ENCODE assay signal across 15 cellular contexts in the genomic region with DNA sequence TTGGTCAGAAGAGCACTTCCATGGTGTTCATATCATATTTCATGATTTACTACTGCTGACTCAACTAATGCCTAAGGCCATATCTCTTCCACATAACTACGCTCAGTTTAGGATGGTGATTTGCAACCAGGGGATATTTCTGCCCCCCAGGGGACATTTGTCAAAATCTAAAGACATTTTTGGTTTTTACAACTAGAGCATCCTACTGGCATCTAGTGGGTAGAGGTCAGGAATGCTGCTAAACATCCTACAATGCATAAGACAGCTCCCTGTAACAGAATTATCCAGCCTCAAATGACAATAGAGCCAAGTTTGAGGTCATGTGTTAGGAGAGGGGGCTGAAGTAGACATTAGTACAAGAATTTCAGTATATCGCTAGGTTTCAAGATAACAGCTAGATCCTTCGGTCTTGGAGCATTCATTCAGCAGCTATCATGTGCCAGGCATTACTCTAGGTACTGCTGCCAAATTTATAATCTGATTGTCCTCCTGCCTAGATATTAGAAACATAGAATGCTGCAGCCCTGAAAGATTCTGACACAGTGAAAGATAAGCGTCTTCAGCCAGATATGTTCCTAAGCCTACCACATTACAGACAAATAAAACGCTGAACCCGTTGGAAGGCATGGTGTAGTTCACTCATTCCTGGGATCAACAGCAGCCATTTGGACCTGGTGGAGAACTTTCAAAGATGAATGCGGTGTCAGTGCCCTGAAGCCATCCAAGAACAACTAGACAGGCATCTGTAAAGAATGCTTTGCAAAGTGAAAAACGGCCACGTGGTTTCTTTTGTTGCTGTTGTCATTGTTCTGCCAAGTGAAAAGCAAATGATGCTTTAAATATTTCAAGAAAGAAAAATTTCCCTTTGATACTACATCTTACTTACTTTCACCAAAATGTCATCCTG. TPM values are rescaled to one million over a fixed set of nuclear protein-coding genes. Genes with fewer than 3 reads are reported as not detected.
DNase-seq lines count a peak whose midpoint lies in the region; ATAC-seq, FAIRE-seq and TF ChIP-seq lines count a peak whose summit lies in the region.
"Had no signal": no experiment of that assay in that cellular context is flagged by ENCODE, and none has a peak within 500 bp of the region (broad histone marks: within the 10 kb centered on the region; RNA-seq: fewer than 3 reads in every experiment).

No MANE protein-coding gene starts in this region.

- POLR2A ChIA-PET in SK-N-SH (lab: Yijun Ruan, JAX): no interaction called here
- POLR2A ChIA-PET in activated CD4-positive, alpha-beta memory T cell treated with anti-CD3 and anti-CD28 coated beads, Interleukin-2, amount 10 ng/mL, durations not matched to agents 7 days and 5 days (lab: Charles Lee): no interaction called here
- POLR2A ChIA-PET in HepG2 (lab: Yijun Ruan, JAX): no interaction called here

- H3K9ac ChIP-seq in SK-N-SH (peak overlapping the region; percentile 2; the same call in 1 of the 2 replicates), HepG2 (ENCODE audit: insufficient read depth, low read depth, low read length) (no peak overlapping the region)

- CTCF ChIA-PET in SK-N-SH (lab: Yijun Ruan, JAX): interaction anchor here (0.6 to 1.5 kb wide), 4 partner anchors 648 to 1039 kb away, joined by 3 to 10 read pairs (median 3); no protein-coding TSS in a partner anchor
- CTCF ChIA-PET in activated CD4-positive, alpha-beta memory T cell treated with anti-CD3 and anti-CD28 coated beads, Interleukin-2, amount 10 ng/mL, durations not matched to agents 7 days and 5 days (lab: Charles Lee): no interaction called here
- CTCF ChIA-PET in HepG2 (lab: Yijun Ruan, JAX; ENCODE audit: low intra/inter-chr PET ratio, low total read pairs): interaction anchor here (1.4 to 1.7 kb wide), 3 partner anchors 637 to 804 kb away, joined by 4 to 9 read pairs (median 5); no protein-coding TSS in a partner anchor

- no peak for FAIRE-seq in HepG2 (lab: Jason Lieb, UNC)

- in situ Hi-C loops in HepG2 (cut with HindIII; ENCODE audit: extremely low pct_ligation_motif_present, low pct_unique_long_range_greater_than_20kb): loop anchor here (5.0 to 25.0 kb wide), 2 partner anchors 637 to 792 kb away; no protein-coding TSS in a partner anchor

- TF ChIP-seq EP300 in SK-N-SH (IDR thresholded peaks at IDR 0.05; ENCODE audit: borderline replicate concordance in 1 of 2, low read depth in 1 of 2, low read length in 1 of 2) (peak in 1 of 2 experiments; percentile 12; a peak in 1 of 4 replicates), HepG2 (IDR thresholded peaks at IDR 0.05; ENCODE audit: low read depth in 2 of 2, low read length in 2 of 2) (no peak), HepG2 (CRISPR knock-in tag; IDR thresholded peaks at IDR 0.05; ENCODE audit: borderline replicate concordance) (no peak)

- H3K9me2 ChIP-seq in GM23338 (ENCODE audit: insufficient read depth) (no peaks in the 10 kb centered on the region), SK-N-SH (no peaks in the 10 kb centered on the region)

- peak; percentile 19 for DNase-seq in GM23338 (ENCODE audit: low spot score)
- DNase-seq in SK-N-SH: no peak
- peak; percentile 15 to 77 for DNase-seq in erythroblast (lab: John Stamatoyannopoulos, UW)
- no peak for DNase-seq in osteoblast (ENCODE audit: insufficient read length, low spot score, missing footprints)
- DNase-seq in amygdala (lab: John Stamatoyannopoulos, UW): no peak
- DNase-seq in activated CD4-positive, alpha-beta memory T cell treated with anti-CD3 and anti-CD28 coated beads, Interleukin-2, amount 10 ng/mL, durations not matched to agents 7 days and 5 days: no peak
- DNase-seq in HepG2 (ENCODE audit: low spot score): no peak
- DNase-seq: activated CD8-positive, alpha-beta memory T cell treated with anti-CD3 and anti-CD28 coated beads for 24 hours; activated effector memory CD4-positive, alpha-beta T cell treated with Interleukin-2 at 50 U/mL for 16 hours; BE2C; DMS 273 treated with DMSO at 0.1 percent for 48 hours; gastrocnemius medialis; stimulated activated CD4-positive, alpha-beta T cell treated with anti-CD3 and anti-CD28 coated beads, Interleukin-4, amount 100 ng/mL, for 4 hours had no signal

- 26% methylated on average over 9 of the region's 9 CpGs for WGBS in SK-N-SH (ENCODE audit: low lambda C conversion rate)
- WGBS in HepG2 (ENCODE audit: low lambda C conversion rate): 36% methylated on average over 9 of the region's 9 CpGs

- H3K27me3 ChIP-seq in GM23338 (ENCODE audit: insufficient read depth): no peaks in the 10 kb centered on the region
- H3K27me3 ChIP-seq in SK-N-SH (ENCODE audit: insufficient read depth): no peaks in the 10 kb centered on the region
- no peaks in the 10 kb centered on the region for H3K27me3 ChIP-seq in osteoblast (ENCODE audit: insufficient read depth, low read length)
- H3K27me3 ChIP-seq in HepG2 (ENCODE audit: control insufficient read depth in 1 of 2, insufficient read depth in 2 of 2, low read length in 2 of 2): no peaks in the 10 kb centered on the region
- H3K27me3 ChIP-seq: BE2C, gastrocnemius medialis had no signal

- TF ChIP-seq CTCF in GM23338 (conservative IDR thresholded peaks at IDR 0.05; ENCODE audit: low read depth in 2 of 2) (no peak), SK-N-SH (IDR thresholded peaks at IDR 0.05) (peak; percentile 29; the same call in 1 of the 2 replicates), osteoblast (IDR thresholded peaks at IDR 0.05; ENCODE audit: extremely low read depth, low read depth, low read length) (peak; percentile 17), HepG2 (CRISPR knock-in tag; IDR thresholded peaks at IDR 0.05) (no peak)

- no peak overlapping the region for H3K27ac ChIP-seq in GM23338 (ENCODE audit: low read depth)
- peak overlapping the region in 1 of 2 experiments; percentile 97; a peak in 2 of 4 replicates for H3K27ac ChIP-seq in SK-N-SH (ENCODE audit: low read depth in 2 of 2, low read length in 1 of 2)
- peak overlapping the region; percentile 89 for H3K27ac ChIP-seq in osteoblast (ENCODE audit: low read depth, low read length)
- H3K27ac ChIP-seq in HepG2 (ENCODE audit: extremely low read length, insufficient read depth, low read length): no peak overlapping the region
- H3K27ac ChIP-seq: gastrocnemius medialis, SK-N-MC had no signal

- intact Hi-C loops in HepG2 (cut with micrococcal nuclease; ENCODE audit: unreplicated experiment): loop anchor here (1.0 to 5.0 kb wide), 4 partner anchors 137 to 636 kb away; a partner anchor contains a TSS

- no peaks in the 10 kb centered on the region for H3F3A ChIP-seq in GM23338 (replicated peaks; ENCODE audit: low read depth)
- H3F3A ChIP-seq in SK-N-SH (replicated peaks; ENCODE audit: insufficient read depth): peaks cover 45% of the 10 kb centered on the region

- H3K4me1 ChIP-seq in GM23338 (ENCODE audit: insufficient read depth) (0 out of 2 replicates have a peak, but pooled peaks cover 2% of the 10 kb centered on the region), SK-N-SH (ENCODE audit: control insufficient read depth in 1 of 2, insufficient read depth in 2 of 2, low read depth in 1 of 2, low read length in 1 of 2) (peaks cover 6 to 51% of the 10 kb centered on the region in 2 experiments), osteoblast (ENCODE audit: insufficient read depth, low read length) (peaks cover 50% of the 10 kb centered on the region), HepG2 (ENCODE audit: insufficient read depth, low read length) (peaks cover 24% of the 10 kb centered on the region)
- H3K4me1 ChIP-seq: gastrocnemius medialis had no signal

- peaks cover 11% of the 10 kb centered on the region for H3K4me1 Mint-ChIP-seq in GM23338
- H3K4me1 Mint-ChIP-seq in activated CD4-positive, alpha-beta memory T cell treated with anti-CD3 and anti-CD28 coated beads, Interleukin-2, amount 10 ng/mL, durations not matched to agents 7 days and 5 days: no peaks in the 10 kb centered on the region

- ATAC-seq in GM23338: no peak
- no peak for ATAC-seq in GM18505 (IDR thresholded peaks at IDR 0.05; ENCODE audit: unreplicated experiment)
- no peak for ATAC-seq in HepG2
- ATAC-seq: gastrocnemius medialis had no signal

- H3K36me3 Mint-ChIP-seq in GM23338 (ENCODE audit: low read depth): no peaks in the 10 kb centered on the region; the same call in 2 of the 3 replicates
- H3K36me3 Mint-ChIP-seq in activated CD4-positive, alpha-beta memory T cell treated with anti-CD3 and anti-CD28 coated beads, Interleukin-2, amount 10 ng/mL, durations not matched to agents 7 days and 5 days (ENCODE audit: low read depth): no peaks in the 10 kb centered on the region

- H3K4me2 ChIP-seq in GM23338 (peak overlapping the region; percentile 5; the same call in 1 of the 2 replicates), SK-N-SH (peak overlapping the region; percentile 52), osteoblast (ENCODE audit: insufficient read depth, low read length) (peak overlapping the region; percentile 20), HepG2 (ENCODE audit: low read depth, low read length) (no peak overlapping the region)

- no peaks in the 10 kb centered on the region for H3K36me3 ChIP-seq in GM23338 (ENCODE audit: insufficient read depth)
- H3K36me3 ChIP-seq in SK-N-SH (replicated peaks in 1 of 2; ENCODE audit: control insufficient read depth in 1 of 2, insufficient read depth in 2 of 2, low read length in 1 of 2): no peaks in the 10 kb centered on the region
- no peaks in the 10 kb centered on the region for H3K36me3 ChIP-seq in osteoblast (ENCODE audit: insufficient read depth, low read length)
- H3K36me3 ChIP-seq in HepG2 (replicated peaks in 1 of 2; ENCODE audit: control insufficient read depth in 1 of 2, insufficient read depth in 2 of 2, low read length in 2 of 2): no peaks in the 10 kb centered on the region
- H3K36me3 ChIP-seq: BE2C, gastrocnemius medialis had no signal

- H3K9me3 ChIP-seq in SK-N-SH: no peaks in the 10 kb centered on the region
- H3K9me3 ChIP-seq in osteoblast (ENCODE audit: low read depth, low read length): no peaks in the 10 kb centered on the region
- H3K9me3 ChIP-seq in HepG2 (ENCODE audit: low read length): no peaks in the 10 kb centered on the region
- H3K9me3 ChIP-seq: BE2C, gastrocnemius medialis had no signal

- H3K4me3 ChIP-seq in GM23338 (no peak overlapping the region), SK-N-SH (ENCODE audit: low read depth in 2 of 2, low read length in 1 of 2) (no peak overlapping the region), osteoblast (ENCODE audit: insufficient read depth, low read length) (no peak overlapping the region), HepG2 (replicated peaks in 1 of 3; ENCODE audit: insufficient read depth in 1 of 3, low read depth in 2 of 3, low read length in 3 of 3) (no peak overlapping the region)
- H3K4me3 ChIP-seq: gastrocnemius medialis, SK-N-MC had no signal

- BruUV-seq in HepG2 (replicated peaks; lab: Mats Ljungman, UMichigan): no TSS peak

- TF ChIP-seq POLR2A in erythroblast (IDR thresholded peaks at IDR 0.05; ENCODE audit: low read length): no peak
- no peak for TF ChIP-seq POLR2A in GM18505 (IDR thresholded peaks at IDR 0.05; ENCODE audit: borderline replicate concordance, extremely low read depth, insufficient read depth, insufficient read length)
- no peak for TF ChIP-seq POLR2A in HepG2 (IDR thresholded peaks at IDR 0.05; ENCODE audit: insufficient read depth in 1 of 2, low read depth in 2 of 2, low read length in 2 of 2)

- no peak for TF ChIP-seq RAD21 in SK-N-SH (IDR thresholded peaks at IDR 0.05; ENCODE audit: low read length)
- TF ChIP-seq RAD21 in HepG2 (CRISPR knock-in tag; IDR thresholded peaks at IDR 0.05): no peak

- H3K9me3 Mint-ChIP-seq in GM23338: no peaks in the 10 kb centered on the region
- H3K9me3 Mint-ChIP-seq in activated CD4-positive, alpha-beta memory T cell treated with anti-CD3 and anti-CD28 coated beads, Interleukin-2, amount 10 ng/mL, durations not matched to agents 7 days and 5 days: no peaks in the 10 kb centered on the region

- no peak overlapping the region for H3K27ac Mint-ChIP-seq in GM23338
- no peak overlapping the region for H3K27ac Mint-ChIP-seq in activated CD4-positive, alpha-beta memory T cell treated with anti-CD3 and anti-CD28 coated beads, Interleukin-2, amount 10 ng/mL, durations not matched to agents 7 days and 5 days

- no peak overlapping the region for H3K4me3 Mint-ChIP-seq in GM23338
- H3K4me3 Mint-ChIP-seq in activated CD4-positive, alpha-beta memory T cell treated with anti-CD3 and anti-CD28 coated beads, Interleukin-2, amount 10 ng/mL, durations not matched to agents 7 days and 5 days: no peak overlapping the region

- H4K20me1 ChIP-seq in GM23338 (replicated peaks; ENCODE audit: insufficient read depth) (no peaks in the 10 kb centered on the region), SK-N-SH (ENCODE audit: insufficient read depth) (no peaks in the 10 kb centered on the region), osteoblast (ENCODE audit: insufficient read depth, low read length) (no peaks in the 10 kb centered on the region), HepG2 (ENCODE audit: insufficient read depth, low read length) (no peaks in the 10 kb centered on the region)

- H2AFZ ChIP-seq in GM23338 (no peak overlapping the region; the same call in 1 of the 2 replicates), SK-N-SH (ENCODE audit: low read depth) (peak overlapping the region; percentile 67; the same call in 1 of the 2 replicates), osteoblast (ENCODE audit: low read length) (no peak overlapping the region), HepG2 (ENCODE audit: low read length) (no peak overlapping the region)

- no peaks in the 10 kb centered on the region for H3K79me2 ChIP-seq in GM23338 (replicated peaks; ENCODE audit: insufficient read depth)
- no peaks in the 10 kb centered on the region for H3K79me2 ChIP-seq in SK-N-SH (ENCODE audit: insufficient read depth)
- H3K79me2 ChIP-seq in osteoblast (ENCODE audit: insufficient read depth, low read length): no peaks in the 10 kb centered on the region
- no peaks in the 10 kb centered on the region for H3K79me2 ChIP-seq in HepG2 (ENCODE audit: insufficient read depth, low read length)

- no peaks in the 10 kb centered on the region for H3K27me3 Mint-ChIP-seq in GM23338 (ENCODE audit: insufficient read depth, low read depth, poor library complexity)
- H3K27me3 Mint-ChIP-seq in activated CD4-positive, alpha-beta memory T cell treated with anti-CD3 and anti-CD28 coated beads, Interleukin-2, amount 10 ng/mL, durations not matched to agents 7 days and 5 days: peaks cover 21% of the 10 kb centered on the region

RNA-seq across cellular contexts. Expression of a gene that starts 55.5 kb away (rescaled TPM):
- total RNA-seq in GM23338 (2014; rRNA removed; shearing (Covaris generic)): 7.6 and 8.0 TPM in 2 replicates
- polyA plus RNA-seq in GM23338 (2016; fragmentation: Nextera tagmentation; extraction: Ambion mirVana): 13.2 and 13.9 TPM in 2 replicates
- polyA plus RNA-seq in SK-N-SH (2012; rRNA removed): 157 and 162 TPM in 2 replicates
- 154 and 175 TPM in 2 replicates for polyA plus RNA-seq in SK-N-SH (2012; cell fraction: cytosol; rRNA removed)
- polyA plus RNA-seq in SK-N-SH (2012; cell fraction: nucleus; rRNA removed): 202 and 227 TPM in 2 replicates
- total RNA-seq in osteoblast: 176 and 215 TPM in 2 replicates
- total RNA-seq in activated CD4-positive, alpha-beta memory T cell treated with anti-CD3 and anti-CD28 coated beads, Interleukin-2, amount 10 ng/mL, durations not matched to agents 7 days and 5 days: not detected
- 21.2 and 38.6 TPM in 2 replicates for total RNA-seq in HepG2 (2016; rRNA removed; fragmentation: Illumina TruSeq; extraction: Trizol)
- 18.7 and 19.2 TPM in 2 replicates for total RNA-seq in HepG2 (2016; cell fraction: cytosol; rRNA removed; fragmentation: Illumina TruSeq; extraction: Trizol; ENCODE audit: low read depth)
- 18.4 and 42.7 TPM in 2 replicates for total RNA-seq in HepG2 (2016; cell fraction: insoluble cytoplasmic fraction; rRNA removed; fragmentation: Illumina TruSeq; extraction: Trizol)
- total RNA-seq in HepG2 (2016; cell fraction: membrane; rRNA removed; fragmentation: Illumina TruSeq; extraction: Trizol): 25.9 and 27.5 TPM in 2 replicates
- 50.2 and 51.1 TPM in 2 replicates for total RNA-seq in HepG2 (2016; cell fraction: nucleus; rRNA removed; fragmentation: Illumina TruSeq; extraction: Trizol)
- 136 and 141 TPM in 2 replicates for polyA plus RNA-seq in HepG2 (2011; rRNA removed)
- polyA plus RNA-seq in HepG2 (2011; cell fraction: cytosol; rRNA removed): 76.2 and 118 TPM in 2 replicates
- polyA plus RNA-seq in HepG2 (2011; cell fraction: nucleus; rRNA removed): 165 and 188 TPM in 2 replicates
- 255 and 298 TPM in 2 replicates for polyA plus RNA-seq in HepG2 (2012)
- 25.3 and 25.6 TPM in 2 replicates for polyA plus RNA-seq in HepG2 (2016; cell fraction: cytosol; fragmentation: Illumina TruSeq; extraction: Trizol; ENCODE audit: low read depth)
- polyA plus RNA-seq in HepG2 (2016; cell fraction: insoluble cytoplasmic fraction; fragmentation: Illumina TruSeq; extraction: Trizol; ENCODE audit: low read depth): 21.2 and 23.0 TPM in 2 replicates
- polyA plus RNA-seq in HepG2 (2016; cell fraction: membrane; fragmentation: Illumina TruSeq; extraction: Trizol; ENCODE audit: low read depth): 20.2 and 27.0 TPM in 2 replicates
- 94.2 and 108 TPM in 2 replicates for polyA plus RNA-seq in HepG2 (2016; cell fraction: nucleus; fragmentation: Illumina TruSeq; extraction: Trizol; ENCODE audit: insufficient read depth, low read depth)
- 0.61 and 57.6 TPM in 2 replicates for polyA minus RNA-seq in HepG2 (2011; rRNA and poly(A)+ RNA removed; ENCODE audit: low replicate concordance)
- polyA minus RNA-seq in HepG2 (2011; cell fraction: cytosol; rRNA and poly(A)+ RNA removed): 48.9 and 60.8 TPM in 2 replicates
- polyA minus RNA-seq in HepG2 (2011; cell fraction: nucleus; rRNA and poly(A)+ RNA removed): 70.6 and 93.7 TPM in 2 replicates

Comparison
In these comparisons a context has a peak if more than half of its experiments do, and no peak if none do; other contexts are left out.
1. DNase-seq: peak in GM23338 (single experiment) and erythroblast (2 of 2); none in SK-N-SH (single experiment), osteoblast (single experiment), amygdala (0 of 56), activated CD4-positive, alpha-beta memory T cell treated with anti-CD3 and anti-CD28 coated beads, Interleukin-2, amount 10 ng/mL, durations not matched to agents 7 days and 5 days (single experiment) and HepG2 (single experiment).
2. CTCF ChIP-seq: peak in SK-N-SH (single experiment) and osteoblast (single experiment); none in GM23338 (0 of 2) and HepG2 (single experiment).